15 cellular contexts compared by ENCODE assay signal in the genomic region with DNA sequence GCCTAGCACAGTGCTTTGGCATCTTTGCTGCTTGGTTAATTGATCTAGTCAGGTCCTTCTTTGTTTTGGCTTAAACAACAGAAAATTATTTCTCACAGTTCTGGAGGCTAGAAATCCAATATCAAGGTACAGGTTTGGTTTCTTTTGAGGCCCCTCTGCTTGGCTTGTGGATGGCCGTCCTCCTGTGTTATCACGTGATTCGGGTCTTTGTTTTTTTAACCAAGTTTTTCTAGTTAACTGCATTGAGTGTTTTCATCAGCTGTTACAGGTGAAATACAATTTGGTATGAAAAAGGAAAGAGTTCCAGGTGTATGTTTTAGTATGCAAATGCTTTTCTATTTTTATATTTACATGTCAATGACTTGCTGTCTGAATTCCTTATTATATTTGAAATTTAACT. TPM values are rescaled to one million over a fixed set of nuclear protein-coding genes. Genes with fewer than 3 reads are reported as not detected.
DNase-seq lines count a peak whose midpoint lies in the region; ATAC-seq and TF ChIP-seq lines count a peak whose summit lies in the region.
"Had no signal": no experiment of that assay in that cellular context is flagged by ENCODE, and none has a peak within 500 bp of the region (broad histone marks: within the 10 kb centered on the region; RNA-seq: fewer than 3 reads in every experiment).

No MANE protein-coding gene starts in this region.

- H3K27ac ChIP-seq in ACC112 (ENCODE audit: low read depth, low read length), result no peak overlapping the region
- no peak overlapping the region for H3K27ac ChIP-seq in GM23248
- H3K27ac ChIP-seq: cardiac muscle cell, epithelial cell of prostate, WERI-Rb-1 had no signal

- peaks cover 43% of the 10 kb centered on the region for H3K4me1 ChIP-seq in ACC112 (ENCODE audit: control insufficient read depth, insufficient read depth, low read length, unreplicated experiment)
- peaks cover 40% of the 10 kb centered on the region for H3K4me1 ChIP-seq in GM23248 (ENCODE audit: insufficient read depth)
- peaks cover 45% of the 10 kb centered on the region for H3K4me1 ChIP-seq in adipocyte (ENCODE audit: control insufficient read depth, insufficient read depth, low read length)
- H3K4me1 ChIP-seq: BE2C had no signal

- no peaks in the 10 kb centered on the region for H3K9me2 ChIP-seq in GM23248 (ENCODE audit: insufficient read depth)

- intact Hi-C loops in activated T-helper 2 cell treated with anti-CD3 and anti-CD28 coated beads, Interferon-gamma antibody, Interleukin-2, Interleukin-4, amounts not matched to agents 10 μg/mL and 5 μg/mL and 100 μg/mL, durations not matched to agents 14 hours and 24 hours and 36 hours (cut with micrococcal nuclease), result loop anchor here (5.0 to 10.0 kb wide), 5 partner anchors 132 to 581 kb away; a partner anchor contains a TSS

- no peaks in the 10 kb centered on the region for H3K9me3 ChIP-seq in GM23248 (ENCODE audit: low read depth)
- H3K9me3 ChIP-seq in adipocyte (ENCODE audit: control insufficient read depth, low read length), result no peaks in the 10 kb centered on the region
- H3K9me3 ChIP-seq: BE2C, spleen had no signal

- 0 out of 2 replicates have a peak, but pooled peaks cover 8% of the 10 kb centered on the region for H4K20me1 ChIP-seq in GM23248 (ENCODE audit: insufficient read depth)

- ATAC-seq in HG03342 (IDR thresholded peaks at IDR 0.05; ENCODE audit: unreplicated experiment), result no peak
- no peak for ATAC-seq in GM18502 (IDR thresholded peaks at IDR 0.05; ENCODE audit: poor library complexity, unreplicated experiment)

- H3K36me3 Mint-ChIP-seq in mesothelial cell of epicardium, result no peaks in the 10 kb centered on the region
- H3K36me3 Mint-ChIP-seq in activated T-helper 2 cell treated with anti-CD3 and anti-CD28 coated beads, Interferon-gamma antibody, Interleukin-2, Interleukin-4, amounts not matched to agents 10 μg/mL and 5 μg/mL and 100 μg/mL, durations not matched to agents 14 hours and 24 hours and 36 hours (ENCODE audit: low read depth), result peaks cover 34% of the 10 kb centered on the region

- peak overlapping the region; percentile 20 for H3K4me3 Mint-ChIP-seq in mesothelial cell of epicardium
- no peak overlapping the region for H3K4me3 Mint-ChIP-seq in activated T-helper 2 cell treated with anti-CD3 and anti-CD28 coated beads, Interferon-gamma antibody, Interleukin-2, Interleukin-4, amounts not matched to agents 10 μg/mL and 5 μg/mL and 100 μg/mL, durations not matched to agents 14 hours and 24 hours and 36 hours (ENCODE audit: low read depth)

- TF ChIP-seq CTCF in mesothelial cell of epicardium (IDR thresholded peaks at IDR 0.05; ENCODE audit: unreplicated experiment), result no peak

- 94 to 100% methylated on average over 3 of the region's 3 CpGs for WGBS in GM23248 (ENCODE audit: low coverage in 1 of 2, low lambda C conversion rate in 2 of 2, missing lambda C conversion rate in 2 of 2), 2 experiments

- DNase-seq in GM23248, result no peak
- DNase-seq in adipocyte (ENCODE audit: low read depth), result no peak
- no peak for DNase-seq in mesothelial cell of epicardium (ENCODE audit: low spot score in 2 of 2, unreplicated experiment in 2 of 2)
- no peak for DNase-seq in activated T-helper 2 cell treated with anti-CD3 and anti-CD28 coated beads, Interferon-gamma antibody, Interleukin-2, Interleukin-4, amounts not matched to agents 10 μg/mL and 5 μg/mL and 100 μg/mL, durations not matched to agents 14 hours and 24 hours and 36 hours (ENCODE audit: low spot score)
- DNase-seq in activated CD4-positive, alpha-beta T cell treated with anti-CD3 and anti-CD28 coated beads, Interleukin-2, amount 50 U/mL, for 48 hours, result no peak
- DNase-seq: BE2C, NCI-H1417 treated with DMSO at 0.1 percent for 48 hours, NCI-H748 treated with DMSO at 0.1 percent for 48 hours, spleen, WERI-Rb-1 had no signal

- H3K4me1 Mint-ChIP-seq in mesothelial cell of epicardium, result peaks cover 61% of the 10 kb centered on the region
- H3K4me1 Mint-ChIP-seq in activated T-helper 2 cell treated with anti-CD3 and anti-CD28 coated beads, Interferon-gamma antibody, Interleukin-2, Interleukin-4, amounts not matched to agents 10 μg/mL and 5 μg/mL and 100 μg/mL, durations not matched to agents 14 hours and 24 hours and 36 hours (ENCODE audit: low read depth), result peaks cover 72% of the 10 kb centered on the region

- peak overlapping the region; percentile 86 for H3K4me3 ChIP-seq in ACC112 (ENCODE audit: low read depth, low read length)
- peak overlapping the region; percentile 69 for H3K4me3 ChIP-seq in GM23248
- peak overlapping the region; percentile 38 for H3K4me3 ChIP-seq in adipocyte (ENCODE audit: low read length)
- H3K4me3 ChIP-seq: cardiac muscle cell had no signal

- H3K27me3 Mint-ChIP-seq in mesothelial cell of epicardium (ENCODE audit: low read depth), result no peaks in the 10 kb centered on the region
- no peaks in the 10 kb centered on the region for H3K27me3 Mint-ChIP-seq in activated T-helper 2 cell treated with anti-CD3 and anti-CD28 coated beads, Interferon-gamma antibody, Interleukin-2, Interleukin-4, amounts not matched to agents 10 μg/mL and 5 μg/mL and 100 μg/mL, durations not matched to agents 14 hours and 24 hours and 36 hours (ENCODE audit: low read depth)

- H3K36me3 ChIP-seq in ACC112 (ENCODE audit: insufficient read depth, low read length) (0 out of 2 replicates have a peak, but pooled peaks cover 3% of the 10 kb centered on the region), GM23248 (ENCODE audit: low read depth) (no peaks in the 10 kb centered on the region; the same call in 1 of the 2 replicates), adipocyte (ENCODE audit: control insufficient read depth, insufficient read depth, low read length, severe bottlenecking) (no peaks in the 10 kb centered on the region)
- H3K36me3 ChIP-seq: BE2C, cardiac muscle cell, spleen had no signal

- H2AFZ ChIP-seq in ACC112 (ENCODE audit: low read length, unreplicated experiment) (no peak overlapping the region), GM23248 (no peak overlapping the region)

- H3K4me2 ChIP-seq in GM23248 (ENCODE audit: unreplicated experiment), result peak overlapping the region; percentile 79

- H3K27me3 ChIP-seq in ACC112 (ENCODE audit: insufficient read depth, low read length) (no peaks in the 10 kb centered on the region), GM23248 (replicated peaks; ENCODE audit: insufficient read depth) (no peaks in the 10 kb centered on the region), adipocyte (replicated peaks; ENCODE audit: control insufficient read depth, insufficient read depth, low read length) (no peaks in the 10 kb centered on the region)
- H3K27me3 ChIP-seq: BE2C, cardiac muscle cell, spleen had no signal

- H3K79me2 ChIP-seq in ACC112 (ENCODE audit: control insufficient read depth, insufficient read depth, low read length, unreplicated experiment) (peaks cover 77% of the 10 kb centered on the region), GM23248 (ENCODE audit: insufficient read depth) (peaks cover 85% of the 10 kb centered on the region)

- peaks cover 29% of the 10 kb centered on the region for H3F3A ChIP-seq in GM23248 (ENCODE audit: insufficient read depth)

- in situ Hi-C loops in GM23248 (cut with MboI), result no loop called here

- H3K9ac ChIP-seq in GM23248 (no peak overlapping the region), adipocyte (ENCODE audit: low read length) (no peak overlapping the region)

- no peak overlapping the region for H3K27ac Mint-ChIP-seq in mesothelial cell of epicardium
- H3K27ac Mint-ChIP-seq in activated T-helper 2 cell treated with anti-CD3 and anti-CD28 coated beads, Interferon-gamma antibody, Interleukin-2, Interleukin-4, amounts not matched to agents 10 μg/mL and 5 μg/mL and 100 μg/mL, durations not matched to agents 14 hours and 24 hours and 36 hours, result no peak overlapping the region

- no peaks in the 10 kb centered on the region for H3K9me3 Mint-ChIP-seq in mesothelial cell of epicardium
- H3K9me3 Mint-ChIP-seq in activated T-helper 2 cell treated with anti-CD3 and anti-CD28 coated beads, Interferon-gamma antibody, Interleukin-2, Interleukin-4, amounts not matched to agents 10 μg/mL and 5 μg/mL and 100 μg/mL, durations not matched to agents 14 hours and 24 hours and 36 hours, result no peaks in the 10 kb centered on the region

RNA-seq across cellular contexts. Expression of a gene that starts 2.8 kb away (rescaled TPM):
- total RNA-seq in GM23248 (2014; rRNA removed; shearing (Covaris generic)), result 11.4 and 17.6 TPM in 2 replicates
- 3.8 and 4.1 TPM in 2 replicates for polyA plus RNA-seq in GM23248 (2016; fragmentation: Nextera tagmentation; extraction: Ambion mirVana)
- total RNA-seq in mesothelial cell of epicardium, result 22.6 to 23.8 TPM (median 23.6 TPM) in 3 replicates
- total RNA-seq in activated T-helper 2 cell treated with anti-CD3 and anti-CD28 coated beads, Interferon-gamma antibody, Interleukin-2, Interleukin-4, amounts not matched to agents 10 μg/mL and 5 μg/mL and 100 μg/mL, durations not matched to agents 14 hours and 24 hours and 36 hours, result 10.7 and 11.3 TPM in 2 replicates
